ENCODE assay signal across 34 cellular contexts in the genomic region with DNA sequence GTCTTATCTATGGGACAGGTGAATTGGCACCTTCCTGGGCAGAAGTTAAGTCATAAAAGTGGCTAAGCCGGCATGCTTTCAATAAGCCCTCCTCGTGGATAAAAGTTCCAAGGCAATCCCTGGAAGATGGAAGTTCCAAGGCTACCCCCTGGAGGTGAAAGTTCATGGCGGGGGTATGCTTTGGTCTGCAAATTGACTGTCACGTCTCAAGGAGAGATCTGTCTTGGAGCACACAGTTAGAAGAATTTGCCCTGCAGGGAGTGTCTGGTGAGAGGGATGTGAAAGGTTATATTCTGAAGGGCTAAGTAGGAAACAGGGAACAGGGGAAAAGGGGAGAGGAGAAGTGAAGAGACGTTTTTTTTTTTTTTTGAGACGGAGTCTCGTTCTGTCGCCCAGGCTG. TPM values are rescaled to one million over a fixed set of nuclear protein-coding genes. Genes with fewer than 3 reads are reported as not detected.
"Had no signal": no experiment of that assay in that cellular context is flagged by ENCODE, and none has a peak within 500 bp of the region (broad histone marks: within the 10 kb centered on the region; RNA-seq: fewer than 3 reads in every experiment).

No MANE protein-coding gene starts in this region.

- DNase-seq: activated CD4-positive, alpha-beta T cell treated with anti-CD3 and anti-CD28 coated beads for 1 hour; activated CD4-positive, alpha-beta T cell treated with anti-CD3 and anti-CD28 coated beads for 48 hours; activated CD4-positive, alpha-beta T cell treated with anti-CD3 and anti-CD28 coated beads, Interleukin-2, amount 50 U/mL, for 48 hours; activated CD4-positive, CD25-positive, alpha-beta regulatory T cell; activated CD8-positive, alpha-beta T cell treated with anti-CD3 and anti-CD28 coated beads, Interleukin-2, amount 10 ng/mL, durations not matched to agents 7 days and 5 days; activated gamma-delta T cell treated with Interleukin-2 at 50 U/mL for 16 hours; activated naive CD4-positive, alpha-beta T cell treated with anti-CD3 and anti-CD28 coated beads for 36 hours; activated T-cell treated with anti-CD3 and anti-CD28 coated beads, Interleukin-2, amount 50 U/mL, for 24 hours; adrenal gland; body of pancreas; Kasumi-1; KG1; MM.1S; MV-4-11; NCI-H1092; NCI-H1436 treated with DMSO at 0.1 percent for 48 hours; NCI-H1694 treated with DMSO at 0.1 percent for 48 hours; NCI-H2029; NCI-H345; NCI-H524 treated with DMSO at 0.1 percent for 48 hours; NCI-H748 treated with DMSO at 0.1 percent for 48 hours; NK-92 treated with Interleukin-12 subunit alpha and Interleukin-12 subunit beta, amount 100 ng/mL, for 24 hours; PC-9; Right ventricle myocardium superior; SW 1271; T-helper 1 cell; T-helper 2 cell; T-helper 9 cell had no signal

- H3K27ac ChIP-seq: adrenal gland, body of pancreas, breast epithelium, PC-9, VCaP had no signal

- H3K4me2 ChIP-seq: PC-9 had no signal

- H3K4me3 ChIP-seq: adrenal gland, body of pancreas, breast epithelium, PC-9 had no signal

- H3K36me3 ChIP-seq: adrenal gland, breast epithelium had no signal

- H2AFZ ChIP-seq: PC-9 had no signal

- FAIRE-seq: astrocyte, RCC 7860 had no signal

- H3K9me3 ChIP-seq: adrenal gland, body of pancreas, breast epithelium had no signal

- H3K4me1 ChIP-seq: adrenal gland, body of pancreas, breast epithelium had no signal

- H3K9me3 Mint-ChIP-seq: activated naive CD4-positive, alpha-beta T cell treated with anti-CD3 and anti-CD28 coated beads for 36 hours; activated naive CD4-positive, alpha-beta T cell treated with anti-CD3 and anti-CD28 coated beads, Interleukin-2, amount 50 U/mL, for 72 hours; activated T-cell treated with anti-CD3 and anti-CD28 coated beads, Interleukin-2, amount 50 U/mL, for 24 hours; activated T-helper 2 cell treated with anti-CD3 and anti-CD28 coated beads, Interferon-gamma antibody, Interleukin-2, Interleukin-4, amounts not matched to agents 10 μg/mL and 5 μg/mL and 100 μg/mL, durations not matched to agents 14 hours and 24 hours and 36 hours had no signal

- H3K27me3 ChIP-seq: body of pancreas had no signal

- H3K36me3 Mint-ChIP-seq: activated naive CD4-positive, alpha-beta T cell treated with anti-CD3 and anti-CD28 coated beads, Interleukin-2, amount 50 U/mL, for 72 hours had no signal

- H3K27ac Mint-ChIP-seq: activated CD8-positive, alpha-beta T cell treated with anti-CD3 and anti-CD28 coated beads, Interleukin-2, amount 10 ng/mL, durations not matched to agents 7 days and 5 days; activated naive CD4-positive, alpha-beta T cell treated with anti-CD3 and anti-CD28 coated beads for 36 hours; activated naive CD4-positive, alpha-beta T cell treated with anti-CD3 and anti-CD28 coated beads, Interleukin-2, amount 50 U/mL, for 72 hours; activated T-cell treated with anti-CD3 and anti-CD28 coated beads, Interleukin-2, amount 50 U/mL, for 24 hours; activated T-helper 2 cell treated with anti-CD3 and anti-CD28 coated beads, Interferon-gamma antibody, Interleukin-2, Interleukin-4, amounts not matched to agents 10 μg/mL and 5 μg/mL and 100 μg/mL, durations not matched to agents 14 hours and 24 hours and 36 hours had no signal

- ATAC-seq: activated CD8-positive, alpha-beta T cell treated with anti-CD3 and anti-CD28 coated beads, Interleukin-2, amount 10 ng/mL, durations not matched to agents 7 days and 5 days; activated naive CD4-positive, alpha-beta T cell treated with anti-CD3 and anti-CD28 coated beads, Interleukin-2, amount 50 U/mL, for 72 hours; body of pancreas had no signal

- H3K4me3 Mint-ChIP-seq: activated CD8-positive, alpha-beta T cell treated with anti-CD3 and anti-CD28 coated beads, Interleukin-2, amount 10 ng/mL, durations not matched to agents 7 days and 5 days; activated naive CD4-positive, alpha-beta T cell treated with anti-CD3 and anti-CD28 coated beads for 36 hours; activated T-cell treated with anti-CD3 and anti-CD28 coated beads, Interleukin-2, amount 50 U/mL, for 24 hours had no signal

RNA-seq across cellular contexts. Expression of a gene that starts 26.2 kb away (rescaled TPM):
- total RNA-seq: activated CD8-positive, alpha-beta T cell treated with anti-CD3 and anti-CD28 coated beads, Interleukin-2, amount 10 ng/mL, durations not matched to agents 7 days and 5 days; activated T-helper 2 cell treated with anti-CD3 and anti-CD28 coated beads, Interferon-gamma antibody, Interleukin-2, Interleukin-4, amounts not matched to agents 10 μg/mL and 5 μg/mL and 100 μg/mL, durations not matched to agents 14 hours and 24 hours and 36 hours had no signal
